ENCODE assay signal across 33 cellular contexts in the genomic region with DNA sequence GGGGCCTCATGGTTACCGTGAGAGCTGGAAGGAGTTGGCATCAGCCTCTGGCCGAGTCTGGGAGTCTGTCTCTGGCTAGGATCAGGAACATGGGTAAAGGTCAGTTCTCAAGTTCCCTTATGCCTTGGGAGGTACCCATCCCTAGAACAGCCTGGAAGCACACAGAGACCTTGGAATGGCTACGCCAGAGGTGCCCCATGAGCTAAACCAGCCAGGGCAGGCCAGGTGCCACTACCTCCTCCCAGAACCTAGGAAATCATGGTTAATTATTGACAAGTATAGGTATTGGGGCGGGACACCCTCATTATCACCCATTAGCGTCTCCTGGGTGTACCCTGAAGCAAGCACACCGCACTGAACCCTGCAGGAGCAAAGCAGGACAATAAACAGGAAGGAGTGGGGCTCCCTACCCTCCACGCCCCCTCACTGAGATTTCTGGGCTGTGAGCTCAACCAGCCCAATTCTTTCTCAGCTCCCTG. TPM values are rescaled to one million over a fixed set of nuclear protein-coding genes. Genes with fewer than 3 reads are reported as not detected.
A peak's percentile ranks its signal among the peaks of the same experiment; 100 is the strongest.
DNase-seq lines count a peak whose midpoint lies in the region; ATAC-seq, FAIRE-seq and TF ChIP-seq lines count a peak whose summit lies in the region.
"Had no signal": no experiment of that assay in that cellular context is flagged by ENCODE, and none has a peak within 500 bp of the region (broad histone marks: within the 10 kb centered on the region; RNA-seq: fewer than 3 reads in every experiment).

No MANE protein-coding gene starts in this region.

- H3K9me1 ChIP-seq in K562 (ENCODE audit: control insufficient read depth, insufficient read depth, low read length) = no peaks in the 10 kb centered on the region

- 50% methylated on average over 7 of the region's 7 CpGs for WGBS in K562 (ENCODE audit: insufficient coverage, low coverage, missing lambda C conversion rate)
- WGBS in pancreas, 2 donors = 46% methylated on average over 7 of the region's 7 CpGs

- H3K9me3 ChIP-seq in K562 (replicated peaks; ENCODE audit: control insufficient read depth, insufficient read depth, low read depth, low read length) (no peaks in the 10 kb centered on the region), pancreas (no peaks in the 10 kb centered on the region)
- H3K9me3 ChIP-seq: right lobe of liver, uterus had no signal

- TF ChIP-seq CTCF in K562 (IDR thresholded peaks at IDR 0.05 in 2 of 3, conservative IDR thresholded peaks at IDR 0.05 in 1 of 3; ENCODE audit: insufficient read depth in 2 of 3, low read depth in 1 of 3, low read length in 3 of 3) (no peak), pancreas (IDR thresholded peaks at IDR 0.05) (no peak)

- H3K79me2 ChIP-seq in K562 (ENCODE audit: control insufficient read depth, insufficient read depth, low read length) = no peaks in the 10 kb centered on the region

- H3K4me2 ChIP-seq in K562 (ENCODE audit: insufficient read depth, low read length) = no peak overlapping the region
- H3K4me2 ChIP-seq: KMS-11 had no signal

- H3K36me3 ChIP-seq in K562 (ENCODE audit: control insufficient read depth, insufficient read depth, low read length) = no peaks in the 10 kb centered on the region
- H3K36me3 ChIP-seq in pancreas = no peaks in the 10 kb centered on the region
- H3K36me3 ChIP-seq: right lobe of liver, uterus, WERI-Rb-1 had no signal

- no peaks in the 10 kb centered on the region; the same call in 1 of the 2 replicates for H4K20me1 ChIP-seq in K562 (replicated peaks; ENCODE audit: control insufficient read depth, insufficient read depth, low read length)

- TF ChIP-seq RAD21 in K562 (CRISPR knock-in tag; conservative IDR thresholded peaks at IDR 0.05 in 1 of 2, IDR thresholded peaks at IDR 0.05 in 1 of 2) = no peak

- ATAC-seq in K562 (peak; percentile 25; the same call in 1 of the 3 replicates), pancreas (peak; percentile 35 to 81 (median 60))
- ATAC-seq: activated T-cell treated with anti-CD3 and anti-CD28 coated beads, Interleukin-2, amount 50 U/mL, for 4 hours; SK-N-SH treated with all-trans-retinoic acid at 6 μM for 48 hours; stimulated activated naive B cell treated with anti-CD40 and anti-IgM and Interleukin-4, amounts not matched to agents 10 μg/mL and 1 μg/mL and 100 μg/mL, for 72 hours had no signal

- no peak overlapping the region for H3K4me3 Mint-ChIP-seq in activated T-cell treated with anti-CD3 and anti-CD28 coated beads, Interleukin-2, amount 50 U/mL, for 24 hours
- H3K4me3 Mint-ChIP-seq: activated CD4-positive, alpha-beta T cell treated with anti-CD3 and anti-CD28 coated beads, Interleukin-2, amount 10 ng/mL, durations not matched to agents 24 days and 14 days; activated T-cell treated with anti-CD3 and anti-CD28 coated beads, Interleukin-2, amount 50 U/mL, for 4 hours; CD14-positive monocyte; nephron; stimulated activated naive B cell treated with anti-CD40 and anti-IgM and Interleukin-4, amounts not matched to agents 10 μg/mL and 1 μg/mL and 100 μg/mL, for 72 hours had no signal

- no peaks in the 10 kb centered on the region for H3K27me3 Mint-ChIP-seq in activated T-cell treated with anti-CD3 and anti-CD28 coated beads, Interleukin-2, amount 50 U/mL, for 24 hours
- H3K27me3 Mint-ChIP-seq: stimulated activated naive B cell treated with anti-CD40 and anti-IgM and Interleukin-4, amounts not matched to agents 10 μg/mL and 1 μg/mL and 100 μg/mL, for 72 hours had no signal

- no peaks in the 10 kb centered on the region for H3K36me3 Mint-ChIP-seq in activated T-cell treated with anti-CD3 and anti-CD28 coated beads, Interleukin-2, amount 50 U/mL, for 24 hours (ENCODE audit: low read depth)
- H3K36me3 Mint-ChIP-seq: CD14-positive monocyte had no signal

- H3K27ac Mint-ChIP-seq in activated T-cell treated with anti-CD3 and anti-CD28 coated beads, Interleukin-2, amount 50 U/mL, for 24 hours = no peak overlapping the region
- H3K27ac Mint-ChIP-seq: activated CD4-positive, alpha-beta T cell treated with anti-CD3 and anti-CD28 coated beads, Interleukin-2, amount 10 ng/mL, durations not matched to agents 24 days and 14 days; CD14-positive monocyte; nephron; stimulated activated naive B cell treated with anti-CD40 and anti-IgM and Interleukin-4, amounts not matched to agents 10 μg/mL and 1 μg/mL and 100 μg/mL, for 72 hours had no signal

- POLR2A ChIA-PET in K562 (lab: Yijun Ruan, JAX) = interaction anchor here (0.6 to 3.3 kb wide), 3 partner anchors 11 to 178 kb away, joined by 4 to 16 read pairs (median 4); no protein-coding TSS in a partner anchor

- BruUV-seq in K562 (replicated peaks; lab: Mats Ljungman, UMichigan) = no TSS peak

- H3K9me3 Mint-ChIP-seq in activated T-cell treated with anti-CD3 and anti-CD28 coated beads, Interleukin-2, amount 50 U/mL, for 24 hours = no peaks in the 10 kb centered on the region
- H3K9me3 Mint-ChIP-seq: activated CD4-positive, alpha-beta T cell treated with anti-CD3 and anti-CD28 coated beads, Interleukin-2, amount 10 ng/mL, durations not matched to agents 24 days and 14 days; activated T-cell treated with anti-CD3 and anti-CD28 coated beads, Interleukin-2, amount 50 U/mL, for 4 hours; CD14-positive monocyte; nephron; stimulated activated naive B cell treated with anti-CD40 and anti-IgM and Interleukin-4, amounts not matched to agents 10 μg/mL and 1 μg/mL and 100 μg/mL, for 72 hours had no signal

- in situ Hi-C loops in K562 (cut with MboI) = no loop called here

- H3K9ac ChIP-seq in K562 (ENCODE audit: insufficient read depth in 1 of 2, low read depth in 2 of 2, low read length in 2 of 2) = peak overlapping the region in 1 of 2 experiments; percentile 26; a peak in 1 of 4 replicates
- H3K9ac ChIP-seq: KMS-11 had no signal

- peaks cover 2% of the 10 kb centered on the region for H3K4me1 Mint-ChIP-seq in activated T-cell treated with anti-CD3 and anti-CD28 coated beads, Interleukin-2, amount 50 U/mL, for 24 hours (ENCODE audit: low read depth)
- H3K4me1 Mint-ChIP-seq: nephron had no signal

- intact Hi-C loops in K562 (cut with micrococcal nuclease) = no loop called here
- intact Hi-C loops in pancreas (cut with DNase I) = no loop called here

- H3K27ac ChIP-seq in K562 (ENCODE audit: extremely low read depth, low read depth, low read length) (no peak overlapping the region), pancreas (no peak overlapping the region)
- H3K27ac ChIP-seq: KMS-11, right lobe of liver, uterus, WERI-Rb-1 had no signal

- peak; percentile 89 for DNase-seq in HT-29 (ENCODE audit: low spot score)
- peak in 1 of 4 experiments; percentile 8 for DNase-seq in K562 (ENCODE audit: extremely low read depth in 1 of 4, low spot score in 3 of 4)
- peak; percentile 36 for DNase-seq in left kidney (ENCODE audit: low read depth, low spot score)
- peak in 1 of 6 donors; percentile 33 for DNase-seq in pancreas
- DNase-seq in EL = no peak
- DNase-seq in activated T-cell treated with anti-CD3 and anti-CD28 coated beads, Interleukin-2, amount 50 U/mL, for 24 hours = no peak
- no peak for DNase-seq in germinal center (ENCODE audit: low spot score)
- DNase-seq in stimulated activated CD4-positive, alpha-beta T cell treated with anti-CD3 and anti-CD28 coated beads, Interleukin-4, amount 100 ng/mL, for 24 hours = no peak
- DNase-seq: activated CD4-positive, alpha-beta T cell treated with anti-CD3 and anti-CD28 coated beads, Interleukin-2, amount 10 ng/mL, durations not matched to agents 24 days and 14 days; activated naive CD4-positive, alpha-beta T cell; activated T-cell treated with anti-CD3 and anti-CD28 coated beads, Interleukin-2, amount 50 U/mL, for 4 hours; DND-41; effector CD8-positive, alpha-beta T cell; head of caudate nucleus; left cardiac atrium; mesenchymal stem cell; NCI-H1436; NCI-H2107; NCI-H446; NCI-H774; stimulated activated CD4-positive, alpha-beta T cell treated with anti-CD3 and anti-CD28 coated beads, Interleukin-12 subunit alpha, Interleukin-12 subunit beta, amount 100 ng/mL, for 4 hours; stimulated activated CD4-positive, alpha-beta T cell treated with anti-CD3 and anti-CD28 coated beads, Interleukin-4, amount 100 ng/mL, for 1 hour; stimulated activated naive B cell treated with anti-CD40 and anti-IgM and Interleukin-4, amounts not matched to agents 10 μg/mL and 1 μg/mL and 100 μg/mL, for 72 hours; T1000; uterus; WERI-Rb-1 had no signal

- FAIRE-seq in K562 (lab: Jason Lieb, UNC) = no peak
- no peak for FAIRE-seq in pancreas (lab: Jason Lieb, UNC)
- FAIRE-seq: GM18507, HTR-8/SVneo had no signal

- no peak overlapping the region for H2AFZ ChIP-seq in K562 (ENCODE audit: low read depth, low read length)

- no peak overlapping the region for H3K4me3 ChIP-seq in K562
- H3K4me3 ChIP-seq in pancreas = no peak overlapping the region
- H3K4me3 ChIP-seq: right lobe of liver, uterus had no signal

- TF ChIP-seq EP300 in K562 (IDR thresholded peaks at IDR 0.05; ENCODE audit: low read length) = no peak

- peaks cover 0 to 13% of the 10 kb centered on the region in 2 experiments; a peak in 3 of 5 replicates for H3K4me1 ChIP-seq in K562 (replicated peaks in 1 of 2; ENCODE audit: control insufficient read depth in 2 of 2, insufficient read depth in 2 of 2, low read length in 2 of 2)
- H3K4me1 ChIP-seq in pancreas = no peaks in the 10 kb centered on the region
- H3K4me1 ChIP-seq: right lobe of liver, uterus had no signal

- no peak for TF ChIP-seq POLR2A in K562 (conservative IDR thresholded peaks at IDR 0.05)

- CTCF ChIA-PET in K562 (lab: Yijun Ruan, JAX; ENCODE audit: low intra/inter-chr PET ratio) = no interaction called here

- H3K27me3 ChIP-seq in K562 (ENCODE audit: control insufficient read depth in 2 of 2, insufficient read depth in 2 of 2, low read length in 2 of 2) (no peaks in the 10 kb centered on the region), pancreas (no peaks in the 10 kb centered on the region)
- H3K27me3 ChIP-seq: right lobe of liver, uterus had no signal

RNA-seq across cellular contexts. Expression of a gene that starts 3.0 kb away (rescaled TPM):
- 1.1 and 2.1 TPM in 2 replicates for total RNA-seq in HT-29 (2014; rRNA removed; shearing (Covaris generic))
- 1.2 and 2.8 TPM in 2 replicates for total RNA-seq in K562 (2011; cell fraction: chromatin; rRNA removed; ENCODE audit: low replicate concordance)
- total RNA-seq in K562 (2011; cell fraction: nucleolus; rRNA removed) = 1.6 and 2.0 TPM in 2 replicates
- 1.2 and 1.5 TPM in 2 replicates for total RNA-seq in K562 (2011; cell fraction: nucleoplasm; rRNA removed)
- total RNA-seq in K562 (2014; rRNA removed) = 0.36 and 0.57 TPM in 2 replicates
- total RNA-seq in K562 (2014; rRNA removed; fragmentation: Illumina TruSeq; extraction: Trizol) = 0.33 and 0.45 TPM in 2 replicates
- 0.58 and 0.64 TPM in 2 replicates for total RNA-seq in K562 (2015; rRNA removed; fragmentation: Illumina TruSeq; extraction: Trizol)
- 0.58 and 0.60 TPM in 2 replicates for total RNA-seq in K562 (2021)
- polyA plus RNA-seq in K562 (2011; rRNA removed) = 0.55 and 0.72 TPM in 2 replicates
- 0.43 and 0.48 TPM in 2 replicates for polyA plus RNA-seq in K562 (2011; cell fraction: cytosol; rRNA removed)
- 0.63 TPM in 2 replicates for polyA plus RNA-seq in K562 (2011; cell fraction: nucleus; rRNA removed)
- polyA plus RNA-seq in K562 (2012) = 0.62 and 0.97 TPM in 2 replicates
- polyA plus RNA-seq in K562 (2014; fragmentation: Illumina TruSeq; extraction: Trizol) = 0.45 and 0.60 TPM in 2 replicates
- under 1 TPM in 1 of 2 experiments, not detected in 1; 0.17 TPM for polyA plus RNA-seq in K562 (2014; fragmentation: Nextera tagmentation; extraction: Ambion mirVana)
- polyA plus RNA-seq in K562 (2014; rRNA removed) = 0.49 and 0.71 TPM in 2 replicates
- polyA minus RNA-seq in K562 (2011; rRNA and poly(A)+ RNA removed) = 0.42 and 0.81 TPM in 2 replicates
- not detected in 2 replicates for polyA minus RNA-seq in K562 (2011; cell fraction: cytosol; rRNA and poly(A)+ RNA removed)
- 0.22 and 0.27 TPM in 2 replicates for polyA minus RNA-seq in K562 (2011; cell fraction: nucleus; rRNA and poly(A)+ RNA removed)
- total RNA-seq in pancreas = under 1 TPM; 0.12 to 0.44 (median 0.17) TPM
- polyA plus RNA-seq in pancreas = 1 to 10 TPM in 1 of 2 donors, under 1 TPM in 1; 0.80 to 1.2 TPM

RNA-seq across cellular contexts. Expression of a gene that starts 49.5 kb away (rescaled TPM):
- 18.3 and 22.3 TPM in 2 replicates for total RNA-seq in HT-29 (2014; rRNA removed; shearing (Covaris generic))
- total RNA-seq in K562 (2011; cell fraction: chromatin; rRNA removed; ENCODE audit: low replicate concordance) = 26.7 and 49.0 TPM in 2 replicates
- 16.5 and 18.2 TPM in 2 replicates for total RNA-seq in K562 (2011; cell fraction: nucleolus; rRNA removed)
- total RNA-seq in K562 (2011; cell fraction: nucleoplasm; rRNA removed) = 38.7 and 66.3 TPM in 2 replicates
- 7.6 and 7.9 TPM in 2 replicates for total RNA-seq in K562 (2014; rRNA removed)
- 8.3 and 9.1 TPM in 2 replicates for total RNA-seq in K562 (2014; rRNA removed; fragmentation: Illumina TruSeq; extraction: Trizol)
- 6.7 and 7.1 TPM in 2 replicates for total RNA-seq in K562 (2015; rRNA removed; fragmentation: Illumina TruSeq; extraction: Trizol)
- total RNA-seq in K562 (2021) = 13.4 and 19.8 TPM in 2 replicates
- polyA plus RNA-seq in K562 (2011; rRNA removed) = 26.7 and 35.9 TPM in 2 replicates
- polyA plus RNA-seq in K562 (2011; cell fraction: cytosol; rRNA removed) = 10.5 and 14.7 TPM in 2 replicates
- polyA plus RNA-seq in K562 (2011; cell fraction: nucleus; rRNA removed) = 49.2 and 59.8 TPM in 2 replicates
- polyA plus RNA-seq in K562 (2012) = 8.5 and 11.4 TPM in 2 replicates
- polyA plus RNA-seq in K562 (2014; fragmentation: Illumina TruSeq; extraction: Trizol) = 11.5 and 13.0 TPM in 2 replicates
- polyA plus RNA-seq in K562 (2014; fragmentation: Nextera tagmentation; extraction: Ambion mirVana) = 10 to 100 TPM in 1 of 2 experiments, 1 to 10 TPM in 1; 9.0 to 11.0 TPM
- 13.2 and 15.6 TPM in 2 replicates for polyA plus RNA-seq in K562 (2014; rRNA removed)
- 18.7 and 32.2 TPM in 2 replicates for polyA minus RNA-seq in K562 (2011; rRNA and poly(A)+ RNA removed)
- 7.8 and 13.7 TPM in 2 replicates for polyA minus RNA-seq in K562 (2011; cell fraction: cytosol; rRNA and poly(A)+ RNA removed)
- polyA minus RNA-seq in K562 (2011; cell fraction: nucleus; rRNA and poly(A)+ RNA removed) = 24.8 and 26.5 TPM in 2 replicates
- total RNA-seq in pancreas = 1 to 10 TPM; 2.4 to 8.6 (median 5.7) TPM
- polyA plus RNA-seq in pancreas = 1 to 10 TPM; 1.5 to 2.8 TPM

Comparison
In these comparisons a context has a peak if more than half of its experiments do, and no peak if none do; other contexts are left out.
1. DNase-seq: peak in HT-29 (single experiment) and left kidney (single experiment); none in EL (single experiment), activated T-cell treated with anti-CD3 and anti-CD28 coated beads, Interleukin-2, amount 50 U/mL, for 24 hours (single experiment), germinal center (single experiment) and stimulated activated CD4-positive, alpha-beta T cell treated with anti-CD3 and anti-CD28 coated beads, Interleukin-4, amount 100 ng/mL, for 24 hours (single experiment).